Comparison of ENCODE assay signal across 8 cellular contexts in the genomic region with DNA sequence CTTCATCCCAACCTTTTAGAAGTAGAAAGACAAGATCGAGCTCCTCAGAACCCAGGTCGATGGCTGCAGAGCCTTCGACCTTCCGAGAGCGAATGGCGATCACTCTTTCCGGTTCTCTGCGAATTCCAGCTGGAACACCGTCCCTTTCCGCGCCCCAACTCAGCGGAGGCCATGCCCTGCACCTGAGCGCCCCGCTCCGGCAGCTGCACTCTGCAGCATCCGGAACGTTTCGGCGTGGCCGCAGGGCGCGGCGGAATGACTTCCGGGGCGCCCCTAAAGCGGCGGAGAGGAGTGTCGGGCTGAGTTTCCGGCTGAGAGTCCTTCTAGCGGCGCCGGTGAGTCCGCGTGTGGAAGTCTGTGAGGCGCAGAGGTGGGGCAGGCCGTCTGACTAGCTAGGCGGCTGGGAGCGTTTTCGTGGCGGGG. TPM values are rescaled to one million over a fixed set of nuclear protein-coding genes. Genes with fewer than 3 reads are reported as not detected.
A peak's percentile ranks its signal among the peaks of the same experiment; 100 is the strongest.
DNase-seq lines count a peak whose midpoint lies in the region; ATAC-seq and TF ChIP-seq lines count a peak whose summit lies in the region.
"Not testable (repeated sequence)": the region's sequence is repeated elsewhere in the genome, so short reads cannot be mapped to it uniquely, and the experiment has no call there.

TSS of gene GTF2H2C (plus strand) at position 284 of the 423 bp plus-strand sequence. CDS start 4,942 bp downstream, outside the sequence.

- peak; percentile 98 for ATAC-seq in GM19035 (IDR thresholded peaks at IDR 0.05; ENCODE audit: unreplicated experiment)
- ATAC-seq in HG03060 (IDR thresholded peaks at IDR 0.05; ENCODE audit: low read depth, unreplicated experiment): peak; percentile 69
- peak; percentile 99 for ATAC-seq in memory B cell (ENCODE audit: low read depth)

- peak; percentile 33 for TF ChIP-seq CTCF in AG04450 (IDR thresholded peaks at IDR 0.05; ENCODE audit: low read depth, low read length)

- peak within 1 kb of the TSS; percentile 96 for H3K4me3 Mint-ChIP-seq in activated T-helper 1 cell treated with anti-CD3 and anti-CD28 coated beads, Interleukin-12 subunit alpha, Interleukin-12 subunit beta, Interleukin-2, Interleukin-4 antibody, amounts not matched to agents 30 ng/mL and 10 ng/mL and 1 ng/mL, durations not matched to agents 14 hours and 24 hours and 36 hours
- H3K4me3 Mint-ChIP-seq in memory B cell: peak within 1 kb of the TSS; percentile 97

- not testable (repeated sequence) for H3K27me3 ChIP-seq in AG04450 (ENCODE audit: control insufficient read depth, insufficient read depth, low read length)

- H3K9me3 Mint-ChIP-seq in activated T-helper 1 cell treated with anti-CD3 and anti-CD28 coated beads, Interleukin-12 subunit alpha, Interleukin-12 subunit beta, Interleukin-2, Interleukin-4 antibody, amounts not matched to agents 30 ng/mL and 10 ng/mL and 1 ng/mL, durations not matched to agents 14 hours and 24 hours and 36 hours; memory B cell: not testable (repeated sequence)

- peak within 1 kb of the TSS; percentile 96 for H3K27ac Mint-ChIP-seq in activated T-helper 1 cell treated with anti-CD3 and anti-CD28 coated beads, Interleukin-12 subunit alpha, Interleukin-12 subunit beta, Interleukin-2, Interleukin-4 antibody, amounts not matched to agents 30 ng/mL and 10 ng/mL and 1 ng/mL, durations not matched to agents 14 hours and 24 hours and 36 hours
- peak within 1 kb of the TSS; percentile 69 for H3K27ac Mint-ChIP-seq in memory B cell

- H3K4me1 Mint-ChIP-seq in activated T-helper 1 cell treated with anti-CD3 and anti-CD28 coated beads, Interleukin-12 subunit alpha, Interleukin-12 subunit beta, Interleukin-2, Interleukin-4 antibody, amounts not matched to agents 30 ng/mL and 10 ng/mL and 1 ng/mL, durations not matched to agents 14 hours and 24 hours and 36 hours (ENCODE audit: low read depth); memory B cell: not testable (repeated sequence)

- H3K27ac ChIP-seq in AG04450 (ENCODE audit: low read depth, low read length): not testable (repeated sequence)
- peak within 1 kb of the TSS; percentile 38 for H3K27ac ChIP-seq in epithelial cell of prostate

- not testable (repeated sequence) for H3K36me3 Mint-ChIP-seq in activated T-helper 1 cell treated with anti-CD3 and anti-CD28 coated beads, Interleukin-12 subunit alpha, Interleukin-12 subunit beta, Interleukin-2, Interleukin-4 antibody, amounts not matched to agents 30 ng/mL and 10 ng/mL and 1 ng/mL, durations not matched to agents 14 hours and 24 hours and 36 hours (ENCODE audit: low read depth); memory B cell

- H3K9me3 ChIP-seq in AG04450 (ENCODE audit: control insufficient read depth, insufficient read depth, low read length): not testable (repeated sequence)

- POLR2A ChIA-PET in AG04450 (lab: Yijun Ruan, JAX): not testable (repeated sequence)

- CTCF ChIA-PET in AG04450 (lab: Charles Lee): not testable (repeated sequence)

- peak; percentile 39 for DNase-seq in AG04450 (ENCODE audit: low read depth, low spot score)
- peak; percentile 87 for DNase-seq in RPMI8226
- DNase-seq in activated T-helper 1 cell treated with anti-CD3 and anti-CD28 coated beads, Interleukin-12 subunit alpha, Interleukin-12 subunit beta, Interleukin-2, Interleukin-4 antibody, amounts not matched to agents 30 ng/mL and 10 ng/mL and 1 ng/mL, durations not matched to agents 14 hours and 24 hours and 36 hours (ENCODE audit: low spot score): peak; percentile 75
- DNase-seq in epithelial cell of prostate (ENCODE audit: low read depth, low spot score): peak; percentile 36
- peak; percentile 62 to 66 for DNase-seq in memory B cell (ENCODE audit: low spot score in 2 of 2)
- DNase-seq in stimulated activated CD4-positive, alpha-beta T cell treated with anti-CD3 and anti-CD28 coated beads, Interleukin-1b, Interleukin-23, amount 100 ng/mL, for 24 hours (ENCODE audit: low read depth in 4 of 4, low spot score in 1 of 4): peak; percentile 24 to 56 (median 45)

- H3K4me3 ChIP-seq in AG04450 (ENCODE audit: low read depth, low read length): peak within 1 kb of the TSS; percentile 58

- not testable (repeated sequence) for H3K27me3 Mint-ChIP-seq in activated T-helper 1 cell treated with anti-CD3 and anti-CD28 coated beads, Interleukin-12 subunit alpha, Interleukin-12 subunit beta, Interleukin-2, Interleukin-4 antibody, amounts not matched to agents 30 ng/mL and 10 ng/mL and 1 ng/mL, durations not matched to agents 14 hours and 24 hours and 36 hours (ENCODE audit: insufficient read depth); memory B cell

- intact Hi-C loops in activated T-helper 1 cell treated with anti-CD3 and anti-CD28 coated beads, Interleukin-12 subunit alpha, Interleukin-12 subunit beta, Interleukin-2, Interleukin-4 antibody, amounts not matched to agents 30 ng/mL and 10 ng/mL and 1 ng/mL, durations not matched to agents 14 hours and 24 hours and 36 hours (cut with micrococcal nuclease): not testable (repeated sequence)

RNA-seq across cellular contexts. Expression of gene GTF2H2C, which starts in this region (rescaled TPM):
- polyA plus RNA-seq in AG04450 (2011; rRNA removed): 38.6 and 40.9 TPM in 2 replicates
- polyA minus RNA-seq in AG04450 (2011; rRNA and poly(A)+ RNA removed): 20.0 and 30.6 TPM in 2 replicates
- total RNA-seq in activated T-helper 1 cell treated with anti-CD3 and anti-CD28 coated beads, Interleukin-12 subunit alpha, Interleukin-12 subunit beta, Interleukin-2, Interleukin-4 antibody, amounts not matched to agents 30 ng/mL and 10 ng/mL and 1 ng/mL, durations not matched to agents 14 hours and 24 hours and 36 hours: 56.9 and 60.0 TPM in 2 replicates

Comparison
In these comparisons a context has a peak if more than half of its experiments do, and no peak if none do; other contexts are left out.
1. DNase-seq: peak in every context shown above with its lines; median percentile 87 in RPMI8226; 75 in activated T-helper 1 cell treated with anti-CD3 and anti-CD28 coated beads, Interleukin-12 subunit alpha, Interleukin-12 subunit beta, Interleukin-2, Interleukin-4 antibody, amounts not matched to agents 30 ng/mL and 10 ng/mL and 1 ng/mL, durations not matched to agents 14 hours and 24 hours and 36 hours; 64 in memory B cell; 45 in stimulated activated CD4-positive, alpha-beta T cell treated with anti-CD3 and anti-CD28 coated beads, Interleukin-1b, Interleukin-23, amount 100 ng/mL, for 24 hours; 39 in AG04450; 36 in epithelial cell of prostate.